In genomic region chr5:68177676-68178075, GRCh38 we compare ENCODE assay signal across 21 cellular contexts. TPM values are rescaled to one million over a fixed set of nuclear protein-coding genes. Genes with fewer than 3 reads are reported as not detected.
DNase-seq lines count a peak whose midpoint lies in the region; ATAC-seq and TF ChIP-seq lines count a peak whose summit lies in the region.
"Had no signal": no experiment of that assay in that cellular context is flagged by ENCODE, and none has a peak within 500 bp of the region (broad histone marks: within the 10 kb centered on the region; RNA-seq: fewer than 3 reads in every experiment).

No MANE protein-coding gene starts in this region.

- H3K27me3 Mint-ChIP-seq in endodermal cell (ENCODE audit: insufficient read depth) (peaks cover 11% of the 10 kb centered on the region), osteocyte (ENCODE audit: unreplicated experiment) (no peaks in the 10 kb centered on the region)
- H3K27me3 Mint-ChIP-seq: B cell; CD4-positive, alpha-beta T cell had no signal

- peaks cover 10% of the 10 kb centered on the region for H3K4me1 Mint-ChIP-seq in endodermal cell
- H3K4me1 Mint-ChIP-seq in osteocyte (ENCODE audit: unreplicated experiment) = no peaks in the 10 kb centered on the region

- H3K4me3 Mint-ChIP-seq in endodermal cell (no peak overlapping the region), osteocyte (ENCODE audit: unreplicated experiment) (no peak overlapping the region)
- H3K4me3 Mint-ChIP-seq: B cell; CD4-positive, alpha-beta T cell; CD8-positive, alpha-beta T cell had no signal

- peaks cover 8% of the 10 kb centered on the region for H3K9me3 ChIP-seq in endodermal cell (ENCODE audit: control insufficient read depth, low read length)
- H3K9me3 ChIP-seq: A549; BLaER1 treated with 17β-estradiol and CSF1 and Interleukin-3, amounts not matched to agents 10 nM and 100 nM; Caco-2 had no signal

- H3K27me3 ChIP-seq in endodermal cell (ENCODE audit: control insufficient read depth, insufficient read depth, low read length, poor library complexity, severe bottlenecking) = no peaks in the 10 kb centered on the region
- H3K27me3 ChIP-seq: BLaER1 treated with 17β-estradiol and CSF1 and Interleukin-3, amounts not matched to agents 10 nM and 100 nM had no signal

- H3K27ac ChIP-seq in endodermal cell (ENCODE audit: low read depth, low read length) = no peak overlapping the region
- H3K27ac ChIP-seq: 22Rv1; A549; BLaER1 treated with 17β-estradiol and CSF1 and Interleukin-3, amounts not matched to agents 10 nM and 100 nM; C4-2B had no signal

- no peak overlapping the region for H3K4me3 ChIP-seq in endodermal cell (ENCODE audit: low read length)
- H3K4me3 ChIP-seq: A549; BLaER1 treated with 17β-estradiol and CSF1 and Interleukin-3, amounts not matched to agents 10 nM and 100 nM; GM12878 had no signal

- no peak for TF ChIP-seq CTCF in endodermal cell (conservative IDR thresholded peaks at IDR 0.05)
- no peak for TF ChIP-seq CTCF in osteocyte (IDR thresholded peaks at IDR 0.05)

- H3K36me3 ChIP-seq in endodermal cell (ENCODE audit: control insufficient read depth, insufficient read depth, low read length) = no peaks in the 10 kb centered on the region
- H3K36me3 ChIP-seq: BLaER1 treated with 17β-estradiol and CSF1 and Interleukin-3, amounts not matched to agents 10 nM and 100 nM had no signal

- H3K27ac Mint-ChIP-seq in endodermal cell (peak overlapping the region; percentile 48), osteocyte (ENCODE audit: unreplicated experiment) (no peak overlapping the region)
- H3K27ac Mint-ChIP-seq: B cell; CD4-positive, alpha-beta T cell; CD8-positive, alpha-beta T cell had no signal

- H3K9me3 Mint-ChIP-seq in endodermal cell = peaks cover 9% of the 10 kb centered on the region
- H3K9me3 Mint-ChIP-seq in osteocyte (ENCODE audit: unreplicated experiment) = no peaks in the 10 kb centered on the region
- H3K9me3 Mint-ChIP-seq: CD4-positive, alpha-beta T cell; CD8-positive, alpha-beta T cell had no signal

- H3K36me3 Mint-ChIP-seq in endodermal cell (ENCODE audit: low read depth) = no peaks in the 10 kb centered on the region
- no peaks in the 10 kb centered on the region for H3K36me3 Mint-ChIP-seq in osteocyte (ENCODE audit: unreplicated experiment)
- H3K36me3 Mint-ChIP-seq: CD8-positive, alpha-beta T cell had no signal

- no peak for ATAC-seq in HG03520 (IDR thresholded peaks at IDR 0.05; ENCODE audit: unreplicated experiment)
- ATAC-seq: A549; CD8-positive, alpha-beta T cell; GM12878 had no signal

- no peak overlapping the region for H3K9ac ChIP-seq in endodermal cell (ENCODE audit: extremely low read depth, low read length, poor library complexity, severe bottlenecking)
- H3K9ac ChIP-seq: BLaER1 treated with 17β-estradiol and CSF1 and Interleukin-3, amounts not matched to agents 10 nM and 100 nM had no signal

- 92% methylated on average over 3 to 11 of the region's 11 CpGs for WGBS in endodermal cell (ENCODE audit: insufficient coverage in 1 of 2, insufficient read length in 1 of 2), 2 experiments

- no peaks in the 10 kb centered on the region for H3K4me1 ChIP-seq in endodermal cell (ENCODE audit: control insufficient read depth, insufficient read depth, low read length)
- H3K4me1 ChIP-seq: A549 had no signal

- DNase-seq in ELF-1 (ENCODE audit: low read depth, low spot score) (peak; percentile 40), UCSD-AML1 (lab: John Stamatoyannopoulos, UW; ENCODE audit: unreplicated experiment) (peak; percentile 12), endodermal cell (no peak), islet precursor cell (peak; percentile 69), GM19240 (ENCODE audit: insufficient read length, low spot score) (no peak), osteocyte (ENCODE audit: extremely low spot score, unreplicated experiment) (no peak), globus pallidus (ENCODE audit: low spot score) (no peak)
- DNase-seq: AML-193; Caco-2; Calu3; CD4-positive, alpha-beta T cell; CD8-positive, alpha-beta T cell; DMS79 treated with DMSO at 0.1 percent for 48 hours; GDM1 had no signal

RNA-seq across cellular contexts. Expression of gene PIK3R1, which starts 37.9 kb away (rescaled TPM):
- total RNA-seq in endodermal cell = 10 to 100 TPM; 29.8 to 30.2 TPM
- 29.8 TPM for polyA plus RNA-seq in endodermal cell (2013, experiment 1 of 2)
- polyA plus RNA-seq in endodermal cell (2013, experiment 2 of 2) = 31.2 TPM
- 27.4 and 29.2 TPM in 2 replicates for total RNA-seq in osteocyte

Comparison
In these comparisons a context has a peak if more than half of its experiments do, and no peak if none do; other contexts are left out.
1. DNase-seq: peak in ELF-1 (single experiment), UCSD-AML1 (single experiment) and islet precursor cell (single experiment); none in endodermal cell (single experiment), GM19240 (single experiment), osteocyte (single experiment) and globus pallidus (single experiment).